ENCODE assay signal across 1 cellular context in the genomic region with DNA sequence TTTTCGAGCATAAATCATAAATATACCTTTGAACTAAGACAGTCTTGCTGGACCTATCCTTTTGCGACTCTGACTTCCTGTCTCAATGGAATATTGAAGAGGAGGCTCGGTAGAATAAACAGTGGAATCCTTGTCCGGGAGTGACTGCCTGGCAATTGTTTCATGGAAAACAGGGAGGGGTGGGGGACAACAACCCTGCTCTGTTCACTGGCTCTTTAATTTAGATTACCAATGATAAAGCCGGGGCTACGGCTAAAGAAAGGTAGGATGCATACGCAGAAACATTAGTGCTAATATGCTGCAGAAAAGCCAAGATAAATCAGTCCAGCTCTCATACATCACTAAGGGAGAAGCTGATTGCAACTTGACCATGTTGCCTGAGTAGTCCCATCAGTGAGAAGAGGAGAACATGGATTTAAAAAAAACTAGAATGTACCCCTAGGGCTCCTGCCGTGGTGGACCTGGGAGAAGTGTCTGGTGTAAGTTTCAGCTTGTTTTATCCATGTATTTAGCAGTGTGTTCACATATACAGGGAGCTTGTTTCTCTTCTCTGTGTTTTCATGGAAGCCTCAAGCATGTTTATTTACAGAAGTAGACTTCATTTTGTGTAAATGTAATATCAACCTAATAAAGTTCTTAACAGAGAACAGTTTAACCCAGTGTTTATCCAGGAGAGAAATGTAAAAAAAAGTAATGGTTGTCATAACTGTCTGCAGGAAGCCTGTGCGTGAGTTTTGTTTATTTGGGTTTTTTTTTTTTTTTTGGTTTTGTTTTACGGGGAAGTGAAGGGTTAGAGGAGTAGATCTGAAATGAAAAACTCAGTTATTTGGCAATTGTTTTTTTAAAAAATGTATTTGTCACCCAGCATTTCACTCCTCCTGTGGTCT.
TF ChIP-seq lines count a peak whose summit lies in the region.

No MANE protein-coding gene starts in this region.

TF ChIP-seq in IMR-90, 13 proteins besides CTCF, POLR2A, EP300 and RAD21 (continued from another document):
- TF ChIP-seq, protein P1, sequence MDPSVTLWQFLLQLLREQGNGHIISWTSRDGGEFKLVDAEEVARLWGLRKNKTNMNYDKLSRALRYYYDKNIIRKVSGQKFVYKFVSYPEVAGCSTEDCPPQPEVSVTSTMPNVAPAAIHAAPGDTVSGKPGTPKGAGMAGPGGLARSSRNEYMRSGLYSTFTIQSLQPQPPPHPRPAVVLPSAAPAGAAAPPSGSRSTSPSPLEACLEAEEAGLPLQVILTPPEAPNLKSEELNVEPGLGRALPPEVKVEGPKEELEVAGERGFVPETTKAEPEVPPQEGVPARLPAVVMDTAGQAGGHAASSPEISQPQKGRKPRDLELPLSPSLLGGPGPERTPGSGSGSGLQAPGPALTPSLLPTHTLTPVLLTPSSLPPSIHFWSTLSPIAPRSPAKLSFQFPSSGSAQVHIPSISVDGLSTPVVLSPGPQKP (IDR thresholded peaks at IDR 0.05; ENCODE audit: borderline replicate concordance, low read depth, low read length) = no peak
TF ChIP-seq in IMR-90: peak in this region for 0.
